ENCODE assay signal across 29 cellular contexts in genomic region chr5:159762921-159763320, GRCh38.
"Had no signal": no experiment of that assay in that cellular context is flagged by ENCODE, and none has a peak within 500 bp of the region (broad histone marks: within the 10 kb centered on the region; RNA-seq: fewer than 3 reads in every experiment).

No MANE protein-coding gene starts in this region.

- H3K27me3 ChIP-seq: body of pancreas, dorsolateral prefrontal cortex had no signal

- H3K4me3 ChIP-seq: adrenal gland, body of pancreas, coronary artery, dorsolateral prefrontal cortex had no signal

- DNase-seq: activated B cell treated with CpG ODN at 0.5 μM for 24 hours; activated CD4-positive, alpha-beta T cell treated with anti-CD3 and anti-CD28 coated beads for 48 hours; activated CD4-positive, alpha-beta T cell treated with anti-CD3 and anti-CD28 coated beads, Interleukin-2, amount 50 U/mL, for 1 hour; activated CD4-positive, alpha-beta T cell treated with anti-CD3 and anti-CD28 coated beads, Interleukin-2, amount 50 U/mL, for 48 hours; activated CD8-positive, alpha-beta memory T cell treated with anti-CD3 and anti-CD28 coated beads for 24 hours; activated CD8-positive, alpha-beta T cell treated with anti-CD3 and anti-CD28 coated beads for 36 hours; activated effector memory CD4-positive, alpha-beta T cell treated with anti-CD3 and anti-CD28 coated beads, Interleukin-2, amount 50 U/mL, for 16 hours; activated naive CD4-positive, alpha-beta T cell treated with anti-CD3 and anti-CD28 coated beads for 36 hours; activated naive CD8-positive, alpha-beta T cell treated with anti-CD3 and anti-CD28 coated beads for 36 hours; activated naive CD8-positive, alpha-beta T cell treated with anti-CD3 and anti-CD28 coated beads, Interleukin-2, amount 50 U/mL, for 24 hours; activated T-cell treated with anti-CD3 and anti-CD28 coated beads, Interleukin-2, amount 50 U/mL, for 1 hour; activated T-cell treated with anti-CD3 and anti-CD28 coated beads, Interleukin-2, amount 50 U/mL, for 48 hours; adrenal gland; amygdala; aorta; body of pancreas; caudate nucleus; cerebellar nuclear complex; dorsolateral prefrontal cortex; effector memory CD4-positive, alpha-beta T cell; endodermal cell; foreskin fibroblast; head of caudate nucleus; T-helper 1 cell; T-helper 17 cell; T1000; WERI-Rb-1 had no signal

- ATAC-seq: body of pancreas, esophagus mucosa, T-helper 17 cell had no signal

- H3K9me3 ChIP-seq: adrenal gland, body of pancreas had no signal

- H3K4me1 ChIP-seq: body of pancreas had no signal

- H3K27ac ChIP-seq: body of pancreas, dorsolateral prefrontal cortex, WERI-Rb-1 had no signal

- H3K36me3 ChIP-seq: adrenal gland, WERI-Rb-1 had no signal
